In genomic region chr12:46402861-46403731, GRCh38 we compare ENCODE assay signal across 11 cellular contexts. TPM values are rescaled to one million over a fixed set of nuclear protein-coding genes. Genes with fewer than 3 reads are reported as not detected.
A peak's percentile ranks its signal among the peaks of the same experiment; 100 is the strongest.
DNase-seq lines count a peak whose midpoint lies in the region; TF ChIP-seq lines count a peak whose summit lies in the region.
"Had no signal": no experiment of that assay in that cellular context is flagged by ENCODE, and none has a peak within 500 bp of the region (broad histone marks: within the 10 kb centered on the region; RNA-seq: fewer than 3 reads in every experiment).

No MANE protein-coding gene starts in this region.

- DNase-seq in cardiac muscle cell (ENCODE audit: low read depth in 1 of 2, low spot score in 1 of 2), result no peak
- no peak for DNase-seq in cardiac septum (ENCODE audit: low spot score)
- no peak for DNase-seq in brain microvascular endothelial cell
- peak; percentile 79 for DNase-seq in mesenchymal stem cell
- no peak for DNase-seq in uterus
- DNase-seq in mucosa of gallbladder (ENCODE audit: low spot score), result no peak
- DNase-seq in activated CD4-positive, alpha-beta T cell treated with anti-CD3 and anti-CD28 coated beads for 48 hours, result no peak
- no peak for DNase-seq in substantia nigra (lab: John Stamatoyannopoulos, UW)
- DNase-seq: NCI-H1048; NK-92 treated with Interleukin-12 subunit alpha and Interleukin-12 subunit beta, amount 100 ng/mL, for 24 hours had no signal

- no peak overlapping the region for H4K8ac ChIP-seq in mesenchymal stem cell (ENCODE audit: low read length)

- no peak overlapping the region for H3K18ac ChIP-seq in mesenchymal stem cell (ENCODE audit: low read depth in 1 of 2, low read length in 2 of 2)

- H3K23ac ChIP-seq in mesenchymal stem cell (ENCODE audit: low read length in 2 of 2), result no peak overlapping the region

- H3K27me3 ChIP-seq in cardiac muscle cell, result no peaks in the 10 kb centered on the region
- H3K27me3 ChIP-seq in brain microvascular endothelial cell (replicated peaks), result no peaks in the 10 kb centered on the region
- H3K27me3 ChIP-seq in mesenchymal stem cell (ENCODE audit: control insufficient read depth in 1 of 2, insufficient read depth in 1 of 2, low read length in 2 of 2), result no peaks in the 10 kb centered on the region
- H3K27me3 ChIP-seq in uterus, result no peaks in the 10 kb centered on the region

- TF ChIP-seq POLR2A in uterus (IDR thresholded peaks at IDR 0.05), result no peak

- TF ChIP-seq CTCF in cardiac muscle cell (IDR thresholded peaks at IDR 0.05; ENCODE audit: low read depth, low read length) (no peak), brain microvascular endothelial cell (IDR thresholded peaks at IDR 0.05; ENCODE audit: low read depth, low read length, missing control alignments) (no peak), uterus (IDR thresholded peaks at IDR 0.05) (no peak)

- peaks cover 3% of the 10 kb centered on the region for H3K79me1 ChIP-seq in mesenchymal stem cell (replicated peaks; ENCODE audit: low read length, poor library complexity, severe bottlenecking)

- H3K9me3 ChIP-seq in cardiac muscle cell (ENCODE audit: low read depth), result no peaks in the 10 kb centered on the region
- no peaks in the 10 kb centered on the region for H3K9me3 ChIP-seq in mesenchymal stem cell (ENCODE audit: control insufficient read depth, low read length)
- H3K9me3 ChIP-seq in uterus, result no peaks in the 10 kb centered on the region
- H3K9me3 ChIP-seq: HAP-1 had no signal

- H2BK120ac ChIP-seq in mesenchymal stem cell (ENCODE audit: low read depth, low read length), result no peak overlapping the region

- in situ Hi-C loops in brain microvascular endothelial cell (cut with HindIII; ENCODE audit: low pct_ligation_motif_present, low sequenced_read_pairs), result no loop called here

- H3K4ac ChIP-seq in mesenchymal stem cell (ENCODE audit: low read depth in 1 of 2, low read length in 2 of 2), result no peak overlapping the region

- H2BK12ac ChIP-seq in mesenchymal stem cell (ENCODE audit: low read length in 2 of 2), result no peak overlapping the region

- no peak overlapping the region for H2BK15ac ChIP-seq in mesenchymal stem cell (ENCODE audit: low read depth, poor library complexity, severe bottlenecking)

- H3K14ac ChIP-seq in mesenchymal stem cell (ENCODE audit: low read length in 2 of 2), result no peak overlapping the region

- intact Hi-C loops in cardiac septum (cut with DNase I), result no loop called here
- intact Hi-C loops in uterus (cut with DNase I; ENCODE audit: low total_unique reads), result loop anchor here (10.0 kb wide), 1 partner anchor 52 kb away; no protein-coding TSS in a partner anchor

- no peak overlapping the region for H2BK5ac ChIP-seq in mesenchymal stem cell (ENCODE audit: low read depth, low read length, poor library complexity, severe bottlenecking)

- H2AFZ ChIP-seq in mesenchymal stem cell (ENCODE audit: low read depth, low read length), result no peak overlapping the region

- H3K27ac ChIP-seq in cardiac muscle cell, result peak overlapping the region; percentile 9
- H3K27ac ChIP-seq in brain microvascular endothelial cell, result peak overlapping the region; percentile 41
- peak overlapping the region; percentile 31 for H3K27ac ChIP-seq in mesenchymal stem cell (ENCODE audit: low read length, poor library complexity, severe bottlenecking)
- H3K27ac ChIP-seq in uterus, result peak overlapping the region; percentile 86 to 97
- H3K27ac ChIP-seq in substantia nigra (ENCODE audit: low read depth, low read length, poor library complexity, severe bottlenecking), result no peak overlapping the region

- H3K36me3 ChIP-seq in cardiac muscle cell (no peaks in the 10 kb centered on the region), brain microvascular endothelial cell (replicated peaks) (no peaks in the 10 kb centered on the region), mesenchymal stem cell (ENCODE audit: control insufficient read depth in 1 of 2, insufficient read depth in 2 of 2, low read depth in 1 of 2, low read length in 2 of 2) (no peaks in the 10 kb centered on the region), uterus (no peaks in the 10 kb centered on the region)
- H3K36me3 ChIP-seq: HAP-1 had no signal

- H3K4me2 ChIP-seq in mesenchymal stem cell (ENCODE audit: low read length, poor library complexity, severe bottlenecking), result no peak overlapping the region

- H3K4me3 ChIP-seq in cardiac muscle cell (no peak overlapping the region), brain microvascular endothelial cell (ENCODE audit: low read depth, low read length) (no peak overlapping the region), mesenchymal stem cell (ENCODE audit: insufficient read depth in 1 of 2, low read depth in 1 of 2, low read length in 2 of 2) (no peak overlapping the region), uterus (no peak overlapping the region)
- H3K4me3 ChIP-seq: HAP-1 had no signal

- no peak overlapping the region for H4K91ac ChIP-seq in mesenchymal stem cell (ENCODE audit: low read length)

- 0% methylated on average over 1 of the region's 4 CpGs for WGBS in mesenchymal stem cell

- H3K4me1 ChIP-seq in cardiac muscle cell (ENCODE audit: low read depth) (peaks cover 20% of the 10 kb centered on the region), mesenchymal stem cell (ENCODE audit: control insufficient read depth, insufficient read depth, low read depth, low read length) (peaks cover 5% of the 10 kb centered on the region), uterus (peaks cover 14 to 23% of the 10 kb centered on the region in 2 donors)

- H3K9ac ChIP-seq in mesenchymal stem cell (ENCODE audit: low read length), result peak overlapping the region; percentile 61

- no peak overlapping the region for H2AK5ac ChIP-seq in mesenchymal stem cell (ENCODE audit: low read length, severe bottlenecking)

RNA-seq across cellular contexts. Expression of gene SLC38A2, which starts 30.5 kb away (rescaled TPM):
- 169 and 201 TPM in 2 replicates for total RNA-seq in cardiac muscle cell
- polyA plus RNA-seq in cardiac muscle cell, result 78.3 and 101 TPM in 2 replicates
- total RNA-seq in cardiac septum, result 140 TPM
- 438 TPM for polyA plus RNA-seq in mesenchymal stem cell (2013, experiment 1 of 2)
- polyA plus RNA-seq in mesenchymal stem cell (2013, experiment 2 of 2), result 429 TPM
- total RNA-seq in uterus, result 100 to 1,000 TPM; 234 to 487 (median 372) TPM
- total RNA-seq in mucosa of gallbladder, result 137 TPM
